1 cellular context compared by ENCODE assay signal in the genomic region with DNA sequence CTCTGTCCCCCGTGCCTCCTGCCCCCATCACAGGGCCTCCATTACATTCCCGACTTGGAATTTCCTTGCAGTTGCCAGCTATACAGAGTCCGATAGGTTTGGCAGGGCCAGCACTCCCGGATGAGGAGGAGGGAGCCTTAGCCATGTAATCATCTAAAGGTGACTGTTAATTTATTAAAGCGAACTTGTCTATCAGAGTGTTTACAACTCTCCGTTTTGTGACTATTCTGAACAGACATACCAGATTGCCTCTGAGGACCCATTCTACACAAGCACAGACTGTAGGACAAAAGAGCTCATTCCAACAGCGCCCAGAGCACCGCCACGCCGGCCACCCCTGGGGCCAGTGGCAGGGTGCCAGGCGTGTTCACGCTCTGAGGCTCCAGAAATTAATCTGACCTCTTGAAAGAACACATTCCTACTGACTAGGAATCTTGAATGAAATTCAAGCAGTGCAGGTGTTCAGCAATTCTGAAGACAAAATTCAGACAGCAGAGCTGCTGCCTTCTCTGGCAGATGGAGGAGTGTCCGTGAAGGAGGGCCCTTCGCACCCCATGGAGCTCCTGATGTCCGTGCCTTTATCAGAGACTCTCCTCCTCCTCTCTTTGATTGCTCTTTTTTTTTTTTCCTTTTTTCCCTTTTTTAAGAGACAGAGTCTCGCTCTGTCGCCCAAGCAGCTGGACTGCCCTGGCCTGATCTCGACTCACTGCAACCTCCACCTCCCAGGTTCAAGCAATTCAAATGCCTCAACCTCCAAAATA.
TF ChIP-seq lines count a peak whose summit lies in the region.

No MANE protein-coding gene starts in this region.

TF ChIP-seq in HepG2, 621 proteins besides CTCF, POLR2A, EP300 and RAD21 (continued from another document):
- TF ChIP-seq, protein P1, sequence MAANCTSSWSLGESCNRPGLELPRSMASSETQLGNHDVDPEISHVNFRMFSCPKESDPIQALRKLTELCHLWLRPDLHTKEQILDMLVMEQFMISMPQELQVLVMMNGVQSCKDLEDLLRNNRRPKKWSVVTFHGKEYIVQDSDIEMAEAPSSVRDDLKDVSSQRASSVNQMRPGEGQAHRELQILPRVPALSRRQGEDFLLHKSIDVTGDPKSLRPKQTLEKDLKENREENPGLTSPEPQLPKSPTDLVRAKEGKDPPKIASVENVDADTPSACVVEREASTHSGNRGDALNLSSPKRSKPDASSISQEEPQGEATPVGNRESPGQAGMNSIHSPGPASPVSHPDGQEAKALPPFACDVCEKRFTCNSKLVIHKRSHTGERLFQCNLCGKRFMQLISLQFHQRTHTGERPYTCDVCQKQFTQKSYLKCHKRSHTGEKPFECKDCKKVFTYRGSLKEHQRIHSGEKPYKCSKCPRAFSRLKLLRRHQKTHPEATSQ (CRISPR knock-in tag; IDR thresholded peaks at IDR 0.05; ENCODE audit: borderline replicate concordance): no peak
- TF ChIP-seq RXRA (CRISPR knock-in tag; IDR thresholded peaks at IDR 0.05) (no peak), MYPOP (CRISPR knock-in tag; IDR thresholded peaks at IDR 0.05) (no peak), KLF11 (CRISPR knock-in tag; IDR thresholded peaks at IDR 0.05) (no peak), FLYWCH1 (CRISPR knock-in tag; IDR thresholded peaks at IDR 0.05) (no peak), MLLT10 (CRISPR knock-in tag; IDR thresholded peaks at IDR 0.05) (no peak), NONO (IDR thresholded peaks at IDR 0.05) (no peak), NONO (CRISPR knock-in tag; conservative IDR thresholded peaks at IDR 0.05) (no peak), HOXA7 (CRISPR knock-in tag; IDR thresholded peaks at IDR 0.05) (no peak), RNF2 (conservative IDR thresholded peaks at IDR 0.05; ENCODE audit: low read depth) (no peak), SYNCRIP (IDR thresholded peaks at IDR 0.05; ENCODE audit: insufficient read depth, low read depth, low read length) (no peak)
